ENCODE assay signal across 8 cellular contexts in genomic region chr4:8439914-8440490, GRCh38. TPM values are rescaled to one million over a fixed set of nuclear protein-coding genes. Genes with fewer than 3 reads are reported as not detected.
DNase-seq lines count a peak whose midpoint lies in the region; ATAC-seq and TF ChIP-seq lines count a peak whose summit lies in the region.

No MANE protein-coding gene starts in this region.

- no peaks in the 10 kb centered on the region for H3K9me3 Mint-ChIP-seq in activated CD4-positive, alpha-beta memory T cell treated with anti-CD3 and anti-CD28 coated beads, Interleukin-2, amount 10 ng/mL, durations not matched to agents 7 days and 5 days

- POLR2A ChIA-PET in activated CD4-positive, alpha-beta memory T cell treated with anti-CD3 and anti-CD28 coated beads, Interleukin-2, amount 10 ng/mL, durations not matched to agents 7 days and 5 days (lab: Charles Lee), result interaction anchor here (1.0 to 3.7 kb wide), 8 partner anchors 9 to 470 kb away, joined by 3 to 43 read pairs (median 4); partner anchors contain the start of gene SH3TC1
- POLR2A ChIA-PET in GM10248 (lab: Yijun Ruan, JAX), result interaction anchor here (0.8 kb wide), 1 partner anchor 205 kb away, joined by 3 read pairs; no protein-coding TSS in a partner anchor

- no peak for TF ChIP-seq EP300 in sigmoid colon (IDR thresholded peaks at IDR 0.05)

- peaks cover 24% of the 10 kb centered on the region for H3K36me3 Mint-ChIP-seq in activated CD4-positive, alpha-beta memory T cell treated with anti-CD3 and anti-CD28 coated beads, Interleukin-2, amount 10 ng/mL, durations not matched to agents 7 days and 5 days (ENCODE audit: low read depth)

- H3K27me3 ChIP-seq in cardiac muscle cell (no peaks in the 10 kb centered on the region), sigmoid colon (no peaks in the 10 kb centered on the region)

- ATAC-seq in GM21529 (IDR thresholded peaks at IDR 0.05; ENCODE audit: unreplicated experiment) (peak; percentile 13), HG03460 (IDR thresholded peaks at IDR 0.05; ENCODE audit: unreplicated experiment) (no peak)

- H3K27ac Mint-ChIP-seq in activated CD4-positive, alpha-beta memory T cell treated with anti-CD3 and anti-CD28 coated beads, Interleukin-2, amount 10 ng/mL, durations not matched to agents 7 days and 5 days, result peak overlapping the region; percentile 99

- TF ChIP-seq POLR2A in sigmoid colon (IDR thresholded peaks at IDR 0.05), result no peak

- H3K27me3 Mint-ChIP-seq in activated CD4-positive, alpha-beta memory T cell treated with anti-CD3 and anti-CD28 coated beads, Interleukin-2, amount 10 ng/mL, durations not matched to agents 7 days and 5 days, result no peaks in the 10 kb centered on the region

- H3K36me3 ChIP-seq in cardiac muscle cell (no peaks in the 10 kb centered on the region), sigmoid colon (peaks cover 0 to 3% (median 0%) of the 10 kb centered on the region in 4 donors)

- DNase-seq in GM04504 (ENCODE audit: low read depth) (peak; percentile 33), HuH-7 (ENCODE audit: low spot score) (peak; percentile 23), cardiac muscle cell (ENCODE audit: low read depth in 1 of 2, low spot score in 1 of 2) (peak in 1 of 2 donors; percentile 47), sigmoid colon (no peak), GM10248 (ENCODE audit: extremely low spot score) (no peak)
- no peak for DNase-seq in activated CD4-positive, alpha-beta memory T cell treated with anti-CD3 and anti-CD28 coated beads, Interleukin-2, amount 10 ng/mL, durations not matched to agents 7 days and 5 days

- intact Hi-C loops in sigmoid colon (cut with DNase I), result loop anchor here (1.0 kb wide), 1 partner anchor 12 kb away; no protein-coding TSS in a partner anchor

- H3K4me1 Mint-ChIP-seq in activated CD4-positive, alpha-beta memory T cell treated with anti-CD3 and anti-CD28 coated beads, Interleukin-2, amount 10 ng/mL, durations not matched to agents 7 days and 5 days, result peaks cover 76% of the 10 kb centered on the region

- H3K27ac ChIP-seq in cardiac muscle cell (peak overlapping the region; percentile 91), sigmoid colon (peak overlapping the region; percentile 90 to 93 (median 92))

- peaks cover 57% of the 10 kb centered on the region for H3K4me1 ChIP-seq in cardiac muscle cell (ENCODE audit: low read depth)
- H3K4me1 ChIP-seq in sigmoid colon, result peaks cover 0 to 78% (median 57%) of the 10 kb centered on the region in 4 donors

- WGBS in sigmoid colon, 2 donors, result 37 to 42% methylated on average over 12 of the region's 12 CpGs

- H3K9me3 ChIP-seq in cardiac muscle cell (ENCODE audit: low read depth) (no peaks in the 10 kb centered on the region), sigmoid colon (no peaks in the 10 kb centered on the region)

- CTCF ChIA-PET in activated CD4-positive, alpha-beta memory T cell treated with anti-CD3 and anti-CD28 coated beads, Interleukin-2, amount 10 ng/mL, durations not matched to agents 7 days and 5 days (lab: Charles Lee), result interaction anchor here (0.6 to 3.3 kb wide), 4 partner anchors 11 to 571 kb away, joined by 3 to 27 read pairs (median 4); no protein-coding TSS in a partner anchor
- CTCF ChIA-PET in GM10248 (lab: Yijun Ruan, JAX), result interaction anchor here (1.4 kb wide), 1 partner anchor 20 kb away, joined by 3 read pairs; no protein-coding TSS in a partner anchor

- TF ChIP-seq CTCF in cardiac muscle cell (IDR thresholded peaks at IDR 0.05; ENCODE audit: low read depth, low read length) (no peak), sigmoid colon (IDR thresholded peaks at IDR 0.05) (no peak), GM10248 (IDR thresholded peaks at IDR 0.05; ENCODE audit: control extremely low read depth, extremely low read depth, low read depth, missing control alignments) (no peak)

- peak overlapping the region; percentile 99 for H3K4me3 Mint-ChIP-seq in activated CD4-positive, alpha-beta memory T cell treated with anti-CD3 and anti-CD28 coated beads, Interleukin-2, amount 10 ng/mL, durations not matched to agents 7 days and 5 days

- H3K4me3 ChIP-seq in cardiac muscle cell (peak overlapping the region; percentile 95), sigmoid colon (peak overlapping the region; percentile 89 to 99 (median 96))

RNA-seq across cellular contexts. Expression of gene ACOX3, which starts 0.5 kb away (rescaled TPM):
- 10 to 100 TPM; 16.8 to 17.7 TPM for total RNA-seq in activated CD4-positive, alpha-beta memory T cell treated with anti-CD3 and anti-CD28 coated beads, Interleukin-2, amount 10 ng/mL, durations not matched to agents 7 days and 5 days
- total RNA-seq in cardiac muscle cell (26.5 and 38.7 TPM in 2 replicates), sigmoid colon (10 to 100 TPM; 24.8 to 51.0 (median 29.4) TPM)
- polyA plus RNA-seq in cardiac muscle cell (19.1 and 31.0 TPM in 2 replicates), sigmoid colon (10 to 100 TPM in 2 of 3 donors, 1 to 10 TPM in 1; 8.4 to 18.0 (median 16.9) TPM)

RNA-seq across cellular contexts. Expression of gene TRMT44, which starts 0.6 kb away (rescaled TPM):
- 10 to 100 TPM; 15.7 to 17.8 TPM for total RNA-seq in activated CD4-positive, alpha-beta memory T cell treated with anti-CD3 and anti-CD28 coated beads, Interleukin-2, amount 10 ng/mL, durations not matched to agents 7 days and 5 days
- total RNA-seq in cardiac muscle cell, result 38.8 and 66.9 TPM in 2 replicates
- 20.6 and 23.6 TPM in 2 replicates for polyA plus RNA-seq in cardiac muscle cell
- total RNA-seq in sigmoid colon, result 10 to 100 TPM; 14.2 to 29.1 (median 17.0) TPM
- 1 to 10 TPM; 2.1 to 7.0 (median 5.4) TPM for polyA plus RNA-seq in sigmoid colon

Comparison
In these comparisons a context has a peak if more than half of its experiments do, and no peak if none do; other contexts are left out.
1. DNase-seq: peak in GM04504 (single experiment) and HuH-7 (single experiment); none in activated CD4-positive, alpha-beta memory T cell treated with anti-CD3 and anti-CD28 coated beads, Interleukin-2, amount 10 ng/mL, durations not matched to agents 7 days and 5 days (single experiment), sigmoid colon (single experiment) and GM10248 (single experiment).